Comparison of ENCODE assay signal across 1 cellular context in genomic region chr11:66676931-66677598, GRCh38.
TF ChIP-seq lines count a peak whose summit lies in the region.

No MANE protein-coding gene starts in this region.

TF ChIP-seq in GM23338, 12 proteins besides CTCF, POLR2A, EP300 and RAD21 (continued from another document):
- no peak for TF ChIP-seq EZH2phosphoT487 (IDR thresholded peaks at IDR 0.05; ENCODE audit: unreplicated experiment)
- TF ChIP-seq ETS1 (IDR thresholded peaks at IDR 0.05), result no peak
- TF ChIP-seq ZNF114 (CRISPR knock-in tag; IDR thresholded peaks at IDR 0.05), result no peak
TF ChIP-seq in GM23338: peak in this region for 0.
